15 cellular contexts compared by ENCODE assay signal in the genomic region with DNA sequence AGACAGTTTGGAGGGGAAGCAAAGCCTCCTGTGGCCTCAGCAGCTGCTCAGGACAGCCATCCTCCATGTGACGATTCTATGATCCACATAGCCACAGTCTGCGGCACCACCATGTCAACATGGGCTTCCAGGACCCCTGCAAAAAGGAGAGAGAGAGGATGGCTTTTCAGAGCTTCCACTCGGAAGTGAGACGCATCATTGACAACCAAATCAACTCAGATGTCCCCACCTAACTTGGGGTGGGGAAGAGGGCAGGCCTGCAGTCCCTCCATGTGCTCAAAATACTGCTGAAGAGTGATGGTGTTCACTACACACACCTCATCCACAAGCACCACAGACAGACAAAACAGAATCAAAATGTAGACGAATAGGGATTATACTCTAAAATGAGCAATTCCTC. TPM values are rescaled to one million over a fixed set of nuclear protein-coding genes. Genes with fewer than 3 reads are reported as not detected.
DNase-seq lines count a peak whose midpoint lies in the region; ATAC-seq, FAIRE-seq and TF ChIP-seq lines count a peak whose summit lies in the region.
"Had no signal": no experiment of that assay in that cellular context is flagged by ENCODE, and none has a peak within 500 bp of the region (broad histone marks: within the 10 kb centered on the region; RNA-seq: fewer than 3 reads in every experiment).

No MANE protein-coding gene starts in this region.

- H3K79me1 ChIP-seq in IMR-90 (ENCODE audit: low read depth in 1 of 2, low read length in 2 of 2) = no peaks in the 10 kb centered on the region

- dilution Hi-C loops in IMR-90 (cut with HindIII; ENCODE audit: low sequenced_read_pairs, unreplicated experiment) = no loop called here

- H3K18ac ChIP-seq in IMR-90 (ENCODE audit: low read depth, low read length) = no peak overlapping the region

- H3K4me1 ChIP-seq in IMR-90 (ENCODE audit: control insufficient read depth, insufficient read depth, low read length) (no peaks in the 10 kb centered on the region), sigmoid colon (peaks cover 0 to under 1% (median 0%) of the 10 kb centered on the region in 4 donors)

- intact Hi-C loops in IMR-90 (cut with micrococcal nuclease) = no loop called here
- intact Hi-C loops in sigmoid colon (cut with DNase I) = loop anchor here (10.0 kb wide), 1 partner anchor 157 kb away; no protein-coding TSS in a partner anchor

- H4K8ac ChIP-seq in IMR-90 (ENCODE audit: low read depth in 2 of 2, low read length in 2 of 2) = no peak overlapping the region

- TF ChIP-seq POLR2A in IMR-90 (IDR thresholded peaks at IDR 0.05; ENCODE audit: low read depth, low read length) (no peak), sigmoid colon (IDR thresholded peaks at IDR 0.05) (no peak)

- BruUV-seq in IMR-90 (replicated peaks; lab: Mats Ljungman, UMichigan) = no TSS peak

- no peak overlapping the region for H3K56ac ChIP-seq in IMR-90 (ENCODE audit: extremely low read depth, insufficient read depth, low read length)

- H3K27me3 ChIP-seq in IMR-90 (ENCODE audit: control insufficient read depth, insufficient read depth, low read length) = no peaks in the 10 kb centered on the region
- no peaks in the 10 kb centered on the region for H3K27me3 ChIP-seq in bronchial epithelial cell (ENCODE audit: control insufficient read depth, insufficient read depth, low read length)
- H3K27me3 ChIP-seq in sigmoid colon = no peaks in the 10 kb centered on the region
- H3K27me3 ChIP-seq: BLaER1 treated with 17β-estradiol and CSF1 and Interleukin-3, amounts not matched to agents 10 nM and 100 nM had no signal

- DNase-seq in IMR-90 (no peak), bronchial epithelial cell (ENCODE audit: low read depth) (no peak), mesenteric fat pad (ENCODE audit: low spot score) (peak; percentile 22), sigmoid colon (peak; percentile 3), foreskin melanocyte (no peak), mucosa of gallbladder (ENCODE audit: low spot score) (no peak), NOMO-1 (lab: John Stamatoyannopoulos, UW; ENCODE audit: unreplicated experiment in 2 of 2) (no peak)
- DNase-seq: Calu3; CD8-positive, alpha-beta T cell; DND-41; GM23248 had no signal

- TF ChIP-seq RAD21 in IMR-90 (IDR thresholded peaks at IDR 0.05; ENCODE audit: low read length) = no peak

- H3K27ac ChIP-seq in IMR-90 (ENCODE audit: insufficient read depth, low read length) (no peak overlapping the region), sigmoid colon (no peak overlapping the region)
- H3K27ac ChIP-seq: BLaER1 treated with 17β-estradiol and CSF1 and Interleukin-3, amounts not matched to agents 10 nM and 100 nM; GM23248 had no signal

- no peak for ATAC-seq in IMR-90 (ENCODE audit: low read depth)
- ATAC-seq: CD8-positive, alpha-beta T cell had no signal

- no peak overlapping the region for H3K9ac ChIP-seq in IMR-90 (ENCODE audit: low read depth, low read length)
- H3K9ac ChIP-seq: BLaER1 treated with 17β-estradiol and CSF1 and Interleukin-3, amounts not matched to agents 10 nM and 100 nM; GM23248 had no signal

- no peak overlapping the region for H3K4me3 ChIP-seq in IMR-90 (ENCODE audit: insufficient read depth, low read depth, low read length)
- no peak overlapping the region for H3K4me3 ChIP-seq in bronchial epithelial cell (ENCODE audit: low read depth, low read length)
- H3K4me3 ChIP-seq in sigmoid colon = no peak overlapping the region
- H3K4me3 ChIP-seq: BLaER1 treated with 17β-estradiol and CSF1 and Interleukin-3, amounts not matched to agents 10 nM and 100 nM; GM23248; HAP-1 had no signal

- no peak for TF ChIP-seq CTCF in IMR-90 (conservative IDR thresholded peaks at IDR 0.05; ENCODE audit: low read depth, low read length)
- no peak for TF ChIP-seq CTCF in bronchial epithelial cell (IDR thresholded peaks at IDR 0.05; ENCODE audit: insufficient read depth, low read length, severe bottlenecking)
- TF ChIP-seq CTCF in sigmoid colon (IDR thresholded peaks at IDR 0.05) = no peak

- H2AFZ ChIP-seq in IMR-90 (replicated peaks; ENCODE audit: low read length, poor library complexity) = peak overlapping the region; percentile 43
- H2AFZ ChIP-seq: GM23248 had no signal

- H4K5ac ChIP-seq in IMR-90 (ENCODE audit: low read depth, low read length) = no peak overlapping the region

- no peak overlapping the region for H2AK5ac ChIP-seq in IMR-90 (ENCODE audit: low read depth, low read length)

- no peaks in the 10 kb centered on the region for H3K36me3 ChIP-seq in IMR-90 (ENCODE audit: control insufficient read depth, insufficient read depth, low read length)
- H3K36me3 ChIP-seq in bronchial epithelial cell (ENCODE audit: control insufficient read depth, insufficient read depth, low read length) = no peaks in the 10 kb centered on the region
- H3K36me3 ChIP-seq in sigmoid colon = no peaks in the 10 kb centered on the region
- H3K36me3 ChIP-seq: BLaER1 treated with 17β-estradiol and CSF1 and Interleukin-3, amounts not matched to agents 10 nM and 100 nM; HAP-1 had no signal

- CTCF ChIA-PET in IMR-90 (lab: Yijun Ruan, JAX) = no interaction called here

- no peak overlapping the region for H2BK5ac ChIP-seq in IMR-90 (ENCODE audit: low read depth, low read length, poor library complexity, severe bottlenecking)

- H4K20me1 ChIP-seq in IMR-90 (ENCODE audit: insufficient read depth, low read length) = no peaks in the 10 kb centered on the region
- H4K20me1 ChIP-seq: BLaER1 treated with 17β-estradiol and CSF1 and Interleukin-3, amounts not matched to agents 10 nM and 100 nM had no signal

- no peak overlapping the region for H2AK9ac ChIP-seq in IMR-90 (replicated peaks; ENCODE audit: low read depth, low read length, poor library complexity)

- no CpG with 5 or more reads among the region's 5 CpGs for WGBS in IMR-90 (ENCODE audit: extremely low coverage in 2 of 2, insufficient read length in 1 of 2), 2 experiments
- WGBS in sigmoid colon, 2 donors = 90 to 91% methylated on average over 5 of the region's 5 CpGs

- no peaks in the 10 kb centered on the region for H3K9me1 ChIP-seq in IMR-90 (ENCODE audit: insufficient read depth, low read length)

- H2BK20ac ChIP-seq in IMR-90 (ENCODE audit: low read depth, low read length) = no peak overlapping the region

- no peak overlapping the region for H2BK15ac ChIP-seq in IMR-90 (ENCODE audit: low read depth, low read length)

- no peak overlapping the region for H4K91ac ChIP-seq in IMR-90 (ENCODE audit: insufficient read depth, low read depth, low read length)

- no peak overlapping the region for H3K4me2 ChIP-seq in IMR-90 (ENCODE audit: low read depth, low read length)
- H3K4me2 ChIP-seq: BLaER1 treated with 17β-estradiol and CSF1 and Interleukin-3, amounts not matched to agents 10 nM and 100 nM had no signal

- H3K23ac ChIP-seq in IMR-90 (ENCODE audit: low read depth, low read length) = no peak overlapping the region

- no peak overlapping the region for H3K4ac ChIP-seq in IMR-90 (ENCODE audit: low read depth, low read length)

- no peak overlapping the region for H3K14ac ChIP-seq in IMR-90 (replicated peaks; ENCODE audit: low read depth, low read length)

- no peaks in the 10 kb centered on the region for H3K9me3 ChIP-seq in IMR-90 (ENCODE audit: control insufficient read depth, insufficient read depth, low read length)
- H3K9me3 ChIP-seq in sigmoid colon = no peaks in the 10 kb centered on the region
- H3K9me3 ChIP-seq: BLaER1 treated with 17β-estradiol and CSF1 and Interleukin-3, amounts not matched to agents 10 nM and 100 nM; HAP-1 had no signal

- in situ Hi-C loops in IMR-90 (cut with MboI; ENCODE audit: low sequenced_read_pairs) = no loop called here

- POLR2A ChIA-PET in IMR-90 (lab: Charles Lee; ENCODE audit: unreplicated experiment) = no interaction called here

- TF ChIP-seq EP300 in sigmoid colon (IDR thresholded peaks at IDR 0.05) = no peak

- no peak overlapping the region for H2BK120ac ChIP-seq in IMR-90 (ENCODE audit: low read depth, low read length)

- peak; percentile 13 for FAIRE-seq in bronchial epithelial cell (lab: Jason Lieb, UNC)
- FAIRE-seq: GM12891, GM19239 had no signal

TF ChIP-seq in IMR-90, 13 proteins besides CTCF, POLR2A, EP300 and RAD21 (continues in another document):
- TF ChIP-seq MXI1 (IDR thresholded peaks at IDR 0.05; ENCODE audit: borderline replicate concordance, low read depth, low read length) (no peak), CEBPB (IDR thresholded peaks at IDR 0.05; ENCODE audit: low read depth, low read length) (no peak), FOS (IDR thresholded peaks at IDR 0.05; ENCODE audit: low read depth, low read length) (no peak), NFE2L2 (IDR thresholded peaks at IDR 0.05; ENCODE audit: low read depth, low read length) (no peak), MAZ (IDR thresholded peaks at IDR 0.05; ENCODE audit: borderline replicate concordance, low read depth, low read length) (no peak), BHLHE40 (IDR thresholded peaks at IDR 0.05; ENCODE audit: low read depth, low read length) (no peak), RCOR1 (IDR thresholded peaks at IDR 0.05; ENCODE audit: insufficient replicate concordance, low read length) (no peak), SMC3 (IDR thresholded peaks at IDR 0.05; ENCODE audit: low read depth, low read length) (no peak)
- TF ChIP-seq, protein P1, sequence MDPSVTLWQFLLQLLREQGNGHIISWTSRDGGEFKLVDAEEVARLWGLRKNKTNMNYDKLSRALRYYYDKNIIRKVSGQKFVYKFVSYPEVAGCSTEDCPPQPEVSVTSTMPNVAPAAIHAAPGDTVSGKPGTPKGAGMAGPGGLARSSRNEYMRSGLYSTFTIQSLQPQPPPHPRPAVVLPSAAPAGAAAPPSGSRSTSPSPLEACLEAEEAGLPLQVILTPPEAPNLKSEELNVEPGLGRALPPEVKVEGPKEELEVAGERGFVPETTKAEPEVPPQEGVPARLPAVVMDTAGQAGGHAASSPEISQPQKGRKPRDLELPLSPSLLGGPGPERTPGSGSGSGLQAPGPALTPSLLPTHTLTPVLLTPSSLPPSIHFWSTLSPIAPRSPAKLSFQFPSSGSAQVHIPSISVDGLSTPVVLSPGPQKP (IDR thresholded peaks at IDR 0.05; ENCODE audit: borderline replicate concordance, low read depth, low read length) = no peak
- TF ChIP-seq, protein P2, sequence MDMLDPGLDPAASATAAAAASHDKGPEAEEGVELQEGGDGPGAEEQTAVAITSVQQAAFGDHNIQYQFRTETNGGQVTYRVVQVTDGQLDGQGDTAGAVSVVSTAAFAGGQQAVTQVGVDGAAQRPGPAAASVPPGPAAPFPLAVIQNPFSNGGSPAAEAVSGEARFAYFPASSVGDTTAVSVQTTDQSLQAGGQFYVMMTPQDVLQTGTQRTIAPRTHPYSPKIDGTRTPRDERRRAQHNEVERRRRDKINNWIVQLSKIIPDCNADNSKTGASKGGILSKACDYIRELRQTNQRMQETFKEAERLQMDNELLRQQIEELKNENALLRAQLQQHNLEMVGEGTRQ (IDR thresholded peaks at IDR 0.05; ENCODE audit: low read depth, low read length) = no peak

RNA-seq across cellular contexts. Expression of a gene that starts 5.9 kb away (rescaled TPM):
- total RNA-seq in IMR-90 (2012; rRNA removed) (15.4 and 15.8 TPM in 2 replicates), bronchial epithelial cell (12.4 and 17.6 TPM in 2 replicates), mesenteric fat pad (25.3 TPM), sigmoid colon (10 to 100 TPM; 18.3 to 33.2 (median 24.4) TPM), mucosa of gallbladder (26.1 TPM)
- polyA plus RNA-seq in IMR-90 (2012; rRNA removed) (9.4 and 11.8 TPM in 2 replicates), sigmoid colon (10 to 100 TPM in 1 of 3 donors, 1 to 10 TPM in 2; 6.5 to 14.0 (median 7.2) TPM)
- 4.7 and 9.2 TPM in 2 replicates for polyA plus RNA-seq in IMR-90 (2012; cell fraction: cytosol; rRNA removed)
- polyA plus RNA-seq in IMR-90 (2012; cell fraction: nucleus; rRNA removed; ENCODE audit: low replicate concordance) = 3.8 and 10.2 TPM in 2 replicates

Comparison
In these comparisons a context has a peak if more than half of its experiments do, and no peak if none do; other contexts are left out.
1. DNase-seq: peak in mesenteric fat pad (single experiment) and sigmoid colon (single experiment); none in IMR-90 (single experiment), bronchial epithelial cell (single experiment), foreskin melanocyte (single experiment), mucosa of gallbladder (single experiment) and NOMO-1 (0 of 2).